ENCODE assay signal across 2 cellular contexts in the genomic region with DNA sequence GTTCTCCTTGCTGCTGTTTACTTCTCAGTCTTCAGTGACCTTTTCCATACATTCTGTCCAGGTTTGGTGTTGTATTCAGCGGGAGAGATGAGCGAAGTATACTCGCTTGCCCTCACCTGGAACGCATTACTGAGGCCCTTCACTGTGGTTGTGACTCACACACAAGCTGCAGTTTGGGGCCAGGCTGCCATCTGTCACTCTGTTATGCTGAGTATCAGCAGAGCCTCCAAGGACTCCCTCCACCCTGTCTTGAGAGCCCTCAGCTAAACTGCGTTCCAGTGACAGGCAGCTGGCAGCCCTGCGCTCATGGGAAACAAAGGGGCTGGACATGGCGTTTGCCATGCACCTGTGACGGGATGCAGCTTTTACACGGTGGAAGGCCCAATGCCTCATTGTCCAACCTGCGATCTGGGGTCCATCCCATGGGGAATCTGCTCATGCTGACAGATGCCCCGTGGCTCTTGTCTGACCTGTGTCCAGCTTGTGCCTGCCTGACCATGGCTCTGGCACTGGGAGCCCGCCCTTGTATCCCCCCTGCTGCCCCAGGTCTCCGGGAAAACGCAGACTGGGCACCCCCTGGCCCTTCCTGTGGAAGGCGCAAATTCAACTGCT.
TF ChIP-seq lines count a peak whose summit lies in the region.

No MANE protein-coding gene starts in this region.

TF ChIP-seq in IMR-90, 13 proteins besides CTCF, POLR2A, EP300 and RAD21:
- TF ChIP-seq, protein P1, sequence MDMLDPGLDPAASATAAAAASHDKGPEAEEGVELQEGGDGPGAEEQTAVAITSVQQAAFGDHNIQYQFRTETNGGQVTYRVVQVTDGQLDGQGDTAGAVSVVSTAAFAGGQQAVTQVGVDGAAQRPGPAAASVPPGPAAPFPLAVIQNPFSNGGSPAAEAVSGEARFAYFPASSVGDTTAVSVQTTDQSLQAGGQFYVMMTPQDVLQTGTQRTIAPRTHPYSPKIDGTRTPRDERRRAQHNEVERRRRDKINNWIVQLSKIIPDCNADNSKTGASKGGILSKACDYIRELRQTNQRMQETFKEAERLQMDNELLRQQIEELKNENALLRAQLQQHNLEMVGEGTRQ (IDR thresholded peaks at IDR 0.05; ENCODE audit: low read depth, low read length) = no peak
- TF ChIP-seq RCOR1 (IDR thresholded peaks at IDR 0.05; ENCODE audit: insufficient replicate concordance, low read length) (no peak), RFX5 (IDR thresholded peaks at IDR 0.05; ENCODE audit: low read depth, low read length) (no peak)

TF ChIP-seq in SK-N-SH treated with all-trans-retinoic acid at 6 μM for 48 hours, 23 proteins besides CTCF, POLR2A, EP300 and RAD21:
- TF ChIP-seq CSDC2 (CRISPR knock-in tag; IDR thresholded peaks at IDR 0.05) (no peak), ZC3H10 (CRISPR knock-in tag; IDR thresholded peaks at IDR 0.05) (no peak), ZFP3 (CRISPR knock-in tag; IDR thresholded peaks at IDR 0.05) (no peak), ESRRG (CRISPR knock-in tag; IDR thresholded peaks at IDR 0.05) (no peak), BACH2 (CRISPR knock-in tag; IDR thresholded peaks at IDR 0.05; ENCODE audit: borderline replicate concordance) (no peak), PPARA (CRISPR knock-in tag; IDR thresholded peaks at IDR 0.05; ENCODE audit: borderline replicate concordance) (no peak), TOX (CRISPR knock-in tag; IDR thresholded peaks at IDR 0.05; ENCODE audit: borderline replicate concordance) (no peak), ZNF8 (CRISPR knock-in tag; IDR thresholded peaks at IDR 0.05) (no peak), TCF4 (CRISPR knock-in tag; IDR thresholded peaks at IDR 0.05; ENCODE audit: borderline replicate concordance) (no peak), CSRNP3 (CRISPR knock-in tag; IDR thresholded peaks at IDR 0.05) (no peak), CREB5 (CRISPR knock-in tag; IDR thresholded peaks at IDR 0.05; ENCODE audit: low read depth) (no peak), GLIS3 (CRISPR knock-in tag; IDR thresholded peaks at IDR 0.05) (no peak)
- TF ChIP-seq, protein P2, sequence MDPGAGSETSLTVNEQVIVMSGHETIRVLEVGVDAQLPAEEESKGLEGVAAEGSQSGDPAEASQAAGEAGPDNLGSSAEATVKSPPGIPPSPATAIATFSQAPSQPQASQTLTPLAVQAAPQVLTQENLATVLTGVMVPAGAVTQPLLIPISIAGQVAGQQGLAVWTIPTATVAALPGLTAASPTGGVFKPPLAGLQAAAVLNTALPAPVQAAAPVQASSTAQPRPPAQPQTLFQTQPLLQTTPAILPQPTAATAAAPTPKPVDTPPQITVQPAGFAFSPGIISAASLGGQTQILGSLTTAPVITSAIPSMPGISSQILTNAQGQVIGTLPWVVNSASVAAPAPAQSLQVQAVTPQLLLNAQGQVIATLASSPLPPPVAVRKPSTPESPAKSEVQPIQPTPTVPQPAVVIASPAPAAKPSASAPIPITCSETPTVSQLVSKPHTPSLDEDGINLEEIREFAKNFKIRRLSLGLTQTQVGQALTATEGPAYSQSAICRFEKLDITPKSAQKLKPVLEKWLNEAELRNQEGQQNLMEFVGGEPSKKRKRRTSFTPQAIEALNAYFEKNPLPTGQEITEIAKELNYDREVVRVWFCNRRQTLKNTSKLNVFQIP (CRISPR knock-in tag; IDR thresholded peaks at IDR 0.05; ENCODE audit: borderline replicate concordance, low read depth) = no peak
- TF ChIP-seq, protein P3, sequence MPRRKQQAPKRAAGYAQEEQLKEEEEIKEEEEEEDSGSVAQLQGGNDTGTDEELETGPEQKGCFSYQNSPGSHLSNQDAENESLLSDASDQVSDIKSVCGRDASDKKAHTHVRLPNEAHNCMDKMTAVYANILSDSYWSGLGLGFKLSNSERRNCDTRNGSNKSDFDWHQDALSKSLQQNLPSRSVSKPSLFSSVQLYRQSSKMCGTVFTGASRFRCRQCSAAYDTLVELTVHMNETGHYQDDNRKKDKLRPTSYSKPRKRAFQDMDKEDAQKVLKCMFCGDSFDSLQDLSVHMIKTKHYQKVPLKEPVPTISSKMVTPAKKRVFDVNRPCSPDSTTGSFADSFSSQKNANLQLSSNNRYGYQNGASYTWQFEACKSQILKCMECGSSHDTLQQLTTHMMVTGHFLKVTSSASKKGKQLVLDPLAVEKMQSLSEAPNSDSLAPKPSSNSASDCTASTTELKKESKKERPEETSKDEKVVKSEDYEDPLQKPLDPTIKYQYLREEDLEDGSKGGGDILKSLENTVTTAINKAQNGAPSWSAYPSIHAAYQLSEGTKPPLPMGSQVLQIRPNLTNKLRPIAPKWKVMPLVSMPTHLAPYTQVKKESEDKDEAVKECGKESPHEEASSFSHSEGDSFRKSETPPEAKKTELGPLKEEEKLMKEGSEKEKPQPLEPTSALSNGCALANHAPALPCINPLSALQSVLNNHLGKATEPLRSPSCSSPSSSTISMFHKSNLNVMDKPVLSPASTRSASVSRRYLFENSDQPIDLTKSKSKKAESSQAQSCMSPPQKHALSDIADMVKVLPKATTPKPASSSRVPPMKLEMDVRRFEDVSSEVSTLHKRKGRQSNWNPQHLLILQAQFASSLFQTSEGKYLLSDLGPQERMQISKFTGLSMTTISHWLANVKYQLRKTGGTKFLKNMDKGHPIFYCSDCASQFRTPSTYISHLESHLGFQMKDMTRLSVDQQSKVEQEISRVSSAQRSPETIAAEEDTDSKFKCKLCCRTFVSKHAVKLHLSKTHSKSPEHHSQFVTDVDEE (CRISPR knock-in tag; IDR thresholded peaks at IDR 0.05) = no peak
